ENCODE assay signal across 8 cellular contexts in genomic region chr6:134894800-134895199, GRCh38. TPM values are rescaled to one million over a fixed set of nuclear protein-coding genes. Genes with fewer than 3 reads are reported as not detected.
"Had no signal": no experiment of that assay in that cellular context is flagged by ENCODE, and none has a peak within 500 bp of the region (broad histone marks: within the 10 kb centered on the region; RNA-seq: fewer than 3 reads in every experiment).

No MANE protein-coding gene starts in this region.

- H3K9ac ChIP-seq: GM23248, KMS-11 had no signal

- H2AFZ ChIP-seq: GM23248 had no signal

- DNase-seq: GM23248, H9, HCEC 1CT, KBM-7 had no signal

- H3K4me3 ChIP-seq: GM23248 had no signal

- H3K27ac ChIP-seq: GM23248, HL-60, KMS-11 had no signal

- ATAC-seq: HepG2 had no signal

- H3K4me2 ChIP-seq: KMS-11 had no signal

RNA-seq across cellular contexts. Expression of gene ALDH8A1, which starts 55.1 kb away (rescaled TPM):
- total RNA-seq: GM23248, H9 had no signal
- polyA plus RNA-seq: GM23248, IgD-negative memory B cell had no signal
